17 cellular contexts compared by ENCODE assay signal in the genomic region with DNA sequence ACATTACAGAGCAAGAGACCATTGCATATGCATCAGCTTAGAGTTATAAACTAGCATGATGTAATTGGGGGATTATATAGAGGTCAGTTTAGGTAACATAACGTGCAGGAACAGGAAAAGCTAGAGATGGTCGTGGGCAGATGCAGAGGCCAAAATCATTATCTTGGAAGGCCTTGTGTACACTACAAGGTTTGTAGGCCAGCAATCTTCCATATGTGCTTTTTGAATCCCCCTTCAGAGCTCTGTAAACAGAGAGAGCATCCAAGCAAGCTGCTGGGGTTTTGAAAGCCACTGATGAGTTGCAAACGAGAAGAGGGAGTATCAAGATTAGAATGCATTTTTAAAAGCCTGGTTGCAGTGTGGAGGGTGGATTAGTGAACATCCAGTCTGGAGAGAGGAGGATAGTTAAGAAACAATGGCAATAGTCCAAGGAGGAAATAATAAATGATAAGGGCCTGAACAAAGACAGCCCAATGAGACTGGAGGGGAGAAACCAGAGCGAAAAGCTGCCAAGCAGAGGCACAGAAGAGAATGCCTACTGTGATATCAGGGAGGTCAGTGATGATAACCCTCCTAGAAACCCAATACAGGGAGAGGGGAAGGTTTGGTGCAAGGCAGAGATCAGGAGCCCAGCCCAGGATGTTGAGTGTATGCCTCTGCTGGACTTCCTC.
A peak's percentile ranks its signal among the peaks of the same experiment; 100 is the strongest.
DNase-seq lines count a peak whose midpoint lies in the region; ATAC-seq and TF ChIP-seq lines count a peak whose summit lies in the region.
"Had no signal": no experiment of that assay in that cellular context is flagged by ENCODE, and none has a peak within 500 bp of the region (broad histone marks: within the 10 kb centered on the region; RNA-seq: fewer than 3 reads in every experiment).

No MANE protein-coding gene starts in this region.

- DNase-seq in DMS79 treated with DMSO at 0.1 percent for 48 hours (lab: John Stamatoyannopoulos, UW) (peak; percentile 85), NCI-H2196 (lab: John Stamatoyannopoulos, UW; ENCODE audit: unreplicated experiment) (peak; percentile 62), WTC11 (ENCODE audit: low spot score) (no peak), mesothelial cell of epicardium (ENCODE audit: low spot score in 2 of 2, unreplicated experiment in 2 of 2) (no peak), prostate gland (ENCODE audit: low spot score) (no peak), tibial artery (no peak), KG1 (lab: John Stamatoyannopoulos, UW) (no peak)
- DNase-seq: activated naive CD4-positive, alpha-beta T cell; effector memory CD8-positive, alpha-beta T cell; gastrocnemius medialis; naive B cell; NCI-H1048; NK-92 treated with Interleukin-12 subunit alpha and Interleukin-12 subunit beta, amount 100 ng/mL, for 24 hours; stimulated activated CD4-positive, alpha-beta T cell treated with anti-CD3 and anti-CD28 coated beads, Interleukin-1b, Interleukin-23, amount 100 ng/mL, for 48 hours; upper lobe of right lung had no signal

- TF ChIP-seq CTCF in WTC11 (IDR thresholded peaks at IDR 0.05), result no peak
- no peak for TF ChIP-seq CTCF in mesothelial cell of epicardium (IDR thresholded peaks at IDR 0.05; ENCODE audit: unreplicated experiment)
- TF ChIP-seq CTCF in prostate gland (IDR thresholded peaks at IDR 0.05), result no peak
- no peak for TF ChIP-seq CTCF in tibial artery (IDR thresholded peaks at IDR 0.05)

- H3K9me3 ChIP-seq in prostate gland, result no peaks in the 10 kb centered on the region
- no peaks in the 10 kb centered on the region for H3K9me3 ChIP-seq in tibial artery
- H3K9me3 ChIP-seq: BLaER1 treated with 17β-estradiol and CSF1 and Interleukin-3, amounts not matched to agents 10 nM and 100 nM; gastrocnemius medialis; upper lobe of right lung had no signal

- no peaks in the 10 kb centered on the region for H3K4me1 ChIP-seq in prostate gland (replicated peaks)
- peaks cover 0 to 22% (median 5%) of the 10 kb centered on the region in 4 donors for H3K4me1 ChIP-seq in tibial artery

- no peak for ATAC-seq in WTC11
- no peak for ATAC-seq in stimulated activated memory B cell treated with anti-CD40 and anti-IgM and Interleukin-4, amounts not matched to agents 10 μg/mL and 1 μg/mL and 100 μg/mL, for 72 hours
- ATAC-seq: effector memory CD8-positive, alpha-beta T cell; gastrocnemius medialis; upper lobe of right lung had no signal

- peaks cover 2% of the 10 kb centered on the region for H3K27me3 ChIP-seq in prostate gland (replicated peaks; ENCODE audit: insufficient read depth)
- no peaks in the 10 kb centered on the region for H3K27me3 ChIP-seq in tibial artery
- H3K27me3 ChIP-seq: BLaER1 treated with 17β-estradiol and CSF1 and Interleukin-3, amounts not matched to agents 10 nM and 100 nM; gastrocnemius medialis; upper lobe of right lung had no signal

- H3K36me3 Mint-ChIP-seq in WTC11 (no peaks in the 10 kb centered on the region), mesothelial cell of epicardium (no peaks in the 10 kb centered on the region)
- no peaks in the 10 kb centered on the region for H3K36me3 Mint-ChIP-seq in stimulated activated memory B cell treated with anti-CD40 and anti-IgM and Interleukin-4, amounts not matched to agents 10 μg/mL and 1 μg/mL and 100 μg/mL, for 72 hours
- H3K36me3 Mint-ChIP-seq: naive B cell had no signal

- CTCF ChIA-PET in WTC11 (lab: Charles Lee), result no interaction called here

- intact Hi-C loops in prostate gland (cut with DNase I), result loop anchor here (5.0 kb wide), 1 partner anchor 43 kb away; no protein-coding TSS in a partner anchor
- intact Hi-C loops in tibial artery (cut with DNase I; ENCODE audit: low total_unique reads), result no loop called here

- no peaks in the 10 kb centered on the region for H3K36me3 ChIP-seq in prostate gland
- peaks cover 22 to 33% (median 30%) of the 10 kb centered on the region in 3 donors for H3K36me3 ChIP-seq in tibial artery
- H3K36me3 ChIP-seq: BLaER1 treated with 17β-estradiol and CSF1 and Interleukin-3, amounts not matched to agents 10 nM and 100 nM had no signal

- H3K27me3 Mint-ChIP-seq in WTC11 (ENCODE audit: low read depth) (no peaks in the 10 kb centered on the region), mesothelial cell of epicardium (ENCODE audit: low read depth) (no peaks in the 10 kb centered on the region)
- H3K27me3 Mint-ChIP-seq in stimulated activated memory B cell treated with anti-CD40 and anti-IgM and Interleukin-4, amounts not matched to agents 10 μg/mL and 1 μg/mL and 100 μg/mL, for 72 hours, result no peaks in the 10 kb centered on the region
- H3K27me3 Mint-ChIP-seq: naive B cell had no signal

- H3K9me3 Mint-ChIP-seq in WTC11 (no peaks in the 10 kb centered on the region), mesothelial cell of epicardium (no peaks in the 10 kb centered on the region)
- H3K9me3 Mint-ChIP-seq in stimulated activated memory B cell treated with anti-CD40 and anti-IgM and Interleukin-4, amounts not matched to agents 10 μg/mL and 1 μg/mL and 100 μg/mL, for 72 hours, result no peaks in the 10 kb centered on the region
- H3K9me3 Mint-ChIP-seq: effector memory CD8-positive, alpha-beta T cell; naive B cell had no signal

- H3K4me1 Mint-ChIP-seq in WTC11 (peaks cover 19% of the 10 kb centered on the region), mesothelial cell of epicardium (peaks cover 34% of the 10 kb centered on the region)
- no peaks in the 10 kb centered on the region for H3K4me1 Mint-ChIP-seq in stimulated activated memory B cell treated with anti-CD40 and anti-IgM and Interleukin-4, amounts not matched to agents 10 μg/mL and 1 μg/mL and 100 μg/mL, for 72 hours
- H3K4me1 Mint-ChIP-seq: naive B cell had no signal

- WGBS in prostate gland, result 45% methylated on average over 4 of the region's 4 CpGs

- no peak for TF ChIP-seq POLR2A in prostate gland (IDR thresholded peaks at IDR 0.05)

- POLR2A ChIA-PET in WTC11 (lab: Charles Lee), result no interaction called here

- H3K4me3 Mint-ChIP-seq in WTC11, result no peak overlapping the region
- no peak overlapping the region for H3K4me3 Mint-ChIP-seq in mesothelial cell of epicardium
- H3K4me3 Mint-ChIP-seq in stimulated activated memory B cell treated with anti-CD40 and anti-IgM and Interleukin-4, amounts not matched to agents 10 μg/mL and 1 μg/mL and 100 μg/mL, for 72 hours, result no peak overlapping the region
- H3K4me3 Mint-ChIP-seq: effector memory CD8-positive, alpha-beta T cell; naive B cell had no signal

- no peak overlapping the region for H3K4me3 ChIP-seq in prostate gland
- H3K4me3 ChIP-seq in tibial artery, result no peak overlapping the region
- H3K4me3 ChIP-seq: BLaER1 treated with 17β-estradiol and CSF1 and Interleukin-3, amounts not matched to agents 10 nM and 100 nM; gastrocnemius medialis; upper lobe of right lung had no signal

- H3K27ac Mint-ChIP-seq in WTC11 (0 out of 2 replicates have a peak overlapping the region, but pooled peaks have one; percentile 6), mesothelial cell of epicardium (peak overlapping the region; percentile 57)
- H3K27ac Mint-ChIP-seq in stimulated activated memory B cell treated with anti-CD40 and anti-IgM and Interleukin-4, amounts not matched to agents 10 μg/mL and 1 μg/mL and 100 μg/mL, for 72 hours, result no peak overlapping the region

- no peak overlapping the region for H3K27ac ChIP-seq in prostate gland
- peak overlapping the region in 1 of 2 donors; percentile 33 for H3K27ac ChIP-seq in tibial artery
- H3K27ac ChIP-seq: BLaER1 treated with 17β-estradiol and CSF1 and Interleukin-3, amounts not matched to agents 10 nM and 100 nM; gastrocnemius medialis; upper lobe of right lung had no signal

TF ChIP-seq in WTC11, 78 proteins besides CTCF, POLR2A, EP300 and RAD21:
- TF ChIP-seq SOX15 (CRISPR knock-in tag; IDR thresholded peaks at IDR 0.05) (no peak), ATF1 (CRISPR knock-in tag; IDR thresholded peaks at IDR 0.05) (no peak)

Comparison
In these comparisons a context has a peak if more than half of its experiments do, and no peak if none do; other contexts are left out.
1. DNase-seq: peak in DMS79 treated with DMSO at 0.1 percent for 48 hours (single experiment) and NCI-H2196 (single experiment); none in WTC11 (single experiment), mesothelial cell of epicardium (0 of 2), prostate gland (single experiment), tibial artery (0 of 2) and KG1 (single experiment).